In genomic region chr2:147082850-147083522, GRCh38 we compare ENCODE assay signal across 8 cellular contexts.
DNase-seq lines count a peak whose midpoint lies in the region; ATAC-seq and TF ChIP-seq lines count a peak whose summit lies in the region.

No MANE protein-coding gene starts in this region.

- H3K9me3 ChIP-seq in upper lobe of right lung = no peaks in the 10 kb centered on the region

- H3K4me1 ChIP-seq in upper lobe of right lung = no peaks in the 10 kb centered on the region

- no peaks in the 10 kb centered on the region for H3K27me3 Mint-ChIP-seq in neural crest cell (ENCODE audit: low read depth)

- H3K4me3 Mint-ChIP-seq in neural crest cell = no peak overlapping the region

- H3K36me3 ChIP-seq in upper lobe of right lung = no peaks in the 10 kb centered on the region

- H3K4me3 ChIP-seq in fibroblast of mammary gland (ENCODE audit: control insufficient read depth, low read depth, low read length) (no peak overlapping the region), upper lobe of right lung (no peak overlapping the region)

- TF ChIP-seq CTCF in fibroblast of mammary gland (conservative IDR thresholded peaks at IDR 0.05; ENCODE audit: control insufficient read depth, insufficient read depth, low read depth, low read length) (peak; percentile 98), neural crest cell (conservative IDR thresholded peaks at IDR 0.05) (peak; percentile 93), upper lobe of right lung (IDR thresholded peaks at IDR 0.05) (peak; percentile 87)

- H3K36me3 Mint-ChIP-seq in neural crest cell (ENCODE audit: low read depth) = no peaks in the 10 kb centered on the region

- H3K9me3 Mint-ChIP-seq in neural crest cell = no peaks in the 10 kb centered on the region

- H3K4me1 Mint-ChIP-seq in neural crest cell = peaks cover 12% of the 10 kb centered on the region

- H3K27me3 ChIP-seq in upper lobe of right lung = no peaks in the 10 kb centered on the region

- peak; percentile 89 for ATAC-seq in GM19328 (IDR thresholded peaks at IDR 0.05; ENCODE audit: unreplicated experiment)
- ATAC-seq in HG03439 (IDR thresholded peaks at IDR 0.05; ENCODE audit: unreplicated experiment) = peak; percentile 84
- ATAC-seq in upper lobe of right lung = peak; percentile 78

- no peak overlapping the region for H3K27ac ChIP-seq in upper lobe of right lung

- H3K27ac Mint-ChIP-seq in neural crest cell (ENCODE audit: unreplicated experiment) = no peak overlapping the region

- intact Hi-C loops in upper lobe of right lung (cut with DNase I) = no loop called here

- DNase-seq in D341Med (ENCODE audit: low spot score) (peak; percentile 54), NCI-H748 (lab: John Stamatoyannopoulos, UW; ENCODE audit: unreplicated experiment) (peak; percentile 76), fibroblast of mammary gland (ENCODE audit: low read depth) (peak; percentile 83), neural crest cell (ENCODE audit: low read depth, low spot score) (peak; percentile 76), upper lobe of right lung (no peak)
- peak; percentile 15 for DNase-seq in activated CD8-positive, alpha-beta memory T cell treated with anti-CD3 and anti-CD28 coated beads, Interleukin-2, amount 50 U/mL, for 24 hours (ENCODE audit: extremely low read depth)
